10 cellular contexts compared by ENCODE assay signal in the genomic region with DNA sequence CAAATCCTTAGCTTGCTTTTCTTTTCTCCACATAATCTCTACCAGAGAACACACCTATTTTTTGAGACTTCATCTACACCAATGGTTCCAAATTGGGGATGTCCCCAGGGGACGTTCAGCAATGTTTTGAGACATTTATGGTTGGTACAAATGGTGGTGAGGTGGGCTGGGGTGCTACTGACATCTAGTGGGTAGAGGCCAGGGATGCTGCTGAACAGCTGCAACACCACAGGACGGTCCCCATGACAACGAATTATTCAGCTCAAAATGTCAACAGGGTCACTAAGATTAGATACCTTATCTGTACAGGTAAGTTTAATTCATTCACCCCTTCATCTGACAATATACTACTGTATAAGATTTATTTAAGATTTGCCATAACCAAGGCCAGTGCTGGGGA. TPM values are rescaled to one million over a fixed set of nuclear protein-coding genes. Genes with fewer than 3 reads are reported as not detected.
DNase-seq lines count a peak whose midpoint lies in the region; ATAC-seq lines count a peak whose summit lies in the region.
"Had no signal": no experiment of that assay in that cellular context is flagged by ENCODE, and none has a peak within 500 bp of the region (broad histone marks: within the 10 kb centered on the region; RNA-seq: fewer than 3 reads in every experiment).

No MANE protein-coding gene starts in this region.

- H2BK5ac ChIP-seq in mesenchymal stem cell (ENCODE audit: low read depth, low read length, poor library complexity, severe bottlenecking): no peak overlapping the region

- 25% methylated on average over 1 of the region's 3 CpGs for WGBS in mesenchymal stem cell

- H3K18ac ChIP-seq in mesenchymal stem cell (ENCODE audit: low read depth in 1 of 2, low read length in 2 of 2): no peak overlapping the region

- no peak overlapping the region for H2BK15ac ChIP-seq in mesenchymal stem cell (ENCODE audit: low read depth, poor library complexity, severe bottlenecking)

- no peak overlapping the region for H2AK5ac ChIP-seq in mesenchymal stem cell (ENCODE audit: low read length, severe bottlenecking)

- no peak overlapping the region for H2AFZ ChIP-seq in mesenchymal stem cell (ENCODE audit: low read depth, low read length)

- no peaks in the 10 kb centered on the region for H3K4me1 ChIP-seq in mesenchymal stem cell (ENCODE audit: control insufficient read depth, insufficient read depth, low read depth, low read length)

- H3K36me3 Mint-ChIP-seq in activated naive CD8-positive, alpha-beta T cell treated with anti-CD3 and anti-CD28 coated beads, Interleukin-2, amount 50 U/mL, for 24 hours (ENCODE audit: low read depth): peaks cover 54% of the 10 kb centered on the region

- H3K27ac Mint-ChIP-seq in activated naive CD8-positive, alpha-beta T cell treated with anti-CD3 and anti-CD28 coated beads, Interleukin-2, amount 50 U/mL, for 24 hours: no peak overlapping the region

- ATAC-seq in HG03520 (IDR thresholded peaks at IDR 0.05; ENCODE audit: unreplicated experiment): peak; percentile 50
- peak; percentile 71 for ATAC-seq in activated naive CD8-positive, alpha-beta T cell treated with anti-CD3 and anti-CD28 coated beads, Interleukin-2, amount 50 U/mL, for 24 hours
- ATAC-seq in GM21526 (IDR thresholded peaks at IDR 0.05; ENCODE audit: low FRiP score, unreplicated experiment): no peak
- ATAC-seq in HG02840 (IDR thresholded peaks at IDR 0.05; ENCODE audit: low FRiP score, unreplicated experiment): no peak

- H3K36me3 ChIP-seq in mesenchymal stem cell (ENCODE audit: control insufficient read depth in 1 of 2, insufficient read depth in 2 of 2, low read depth in 1 of 2, low read length in 2 of 2): peaks cover 10 to 61% of the 10 kb centered on the region in 2 experiments

- no peak overlapping the region for H3K14ac ChIP-seq in mesenchymal stem cell (ENCODE audit: low read length in 2 of 2)

- H4K91ac ChIP-seq in mesenchymal stem cell (ENCODE audit: low read length): no peak overlapping the region

- H3K9me3 ChIP-seq in mesenchymal stem cell (ENCODE audit: control insufficient read depth, low read length): peaks cover 9% of the 10 kb centered on the region

- no peak overlapping the region for H3K23ac ChIP-seq in mesenchymal stem cell (ENCODE audit: low read length in 2 of 2)

- no peak overlapping the region for H3K4ac ChIP-seq in mesenchymal stem cell (ENCODE audit: low read depth in 1 of 2, low read length in 2 of 2)

- no peak overlapping the region for H3K27ac ChIP-seq in mesenchymal stem cell (ENCODE audit: low read length, poor library complexity, severe bottlenecking)

- peak; percentile 12 for DNase-seq in Daoy (ENCODE audit: low read depth)
- DNase-seq in activated naive CD8-positive, alpha-beta T cell treated with anti-CD3 and anti-CD28 coated beads, Interleukin-2, amount 50 U/mL, for 24 hours: peak; percentile 11
- peak; percentile 5 for DNase-seq in mesenchymal stem cell
- DNase-seq in activated CD8-positive, alpha-beta memory T cell treated with anti-CD3 and anti-CD28 coated beads, Interleukin-2, amount 50 U/mL, for 48 hours: no peak
- no peak for DNase-seq in SIG-M5 (lab: John Stamatoyannopoulos, UW)
- DNase-seq: activated naive CD4-positive, alpha-beta T cell treated with anti-CD3 and anti-CD28 coated beads, Interleukin-2, amount 50 U/mL, for 16 hours; NCI-H187 had no signal

- H2BK12ac ChIP-seq in mesenchymal stem cell (ENCODE audit: low read length in 2 of 2): peak overlapping the region in 1 of 2 experiments; percentile 18

- H3K4me3 Mint-ChIP-seq in activated naive CD8-positive, alpha-beta T cell treated with anti-CD3 and anti-CD28 coated beads, Interleukin-2, amount 50 U/mL, for 24 hours: no peak overlapping the region

- no peak overlapping the region for H4K8ac ChIP-seq in mesenchymal stem cell (ENCODE audit: low read length)

- H3K9ac ChIP-seq in mesenchymal stem cell (ENCODE audit: low read length): peak overlapping the region; percentile 92

- peak overlapping the region in 1 of 2 experiments; percentile 54 for H3K4me3 ChIP-seq in mesenchymal stem cell (ENCODE audit: insufficient read depth in 1 of 2, low read depth in 1 of 2, low read length in 2 of 2)

- no peak overlapping the region for H2BK120ac ChIP-seq in mesenchymal stem cell (ENCODE audit: low read depth, low read length)

- H3K79me1 ChIP-seq in mesenchymal stem cell (replicated peaks; ENCODE audit: low read length, poor library complexity, severe bottlenecking): peaks cover 5% of the 10 kb centered on the region

- no peaks in the 10 kb centered on the region for H3K27me3 Mint-ChIP-seq in activated naive CD8-positive, alpha-beta T cell treated with anti-CD3 and anti-CD28 coated beads, Interleukin-2, amount 50 U/mL, for 24 hours

- no peaks in the 10 kb centered on the region for H3K9me3 Mint-ChIP-seq in activated naive CD8-positive, alpha-beta T cell treated with anti-CD3 and anti-CD28 coated beads, Interleukin-2, amount 50 U/mL, for 24 hours

- H3K27me3 ChIP-seq in mesenchymal stem cell (ENCODE audit: control insufficient read depth in 1 of 2, insufficient read depth in 1 of 2, low read length in 2 of 2): no peaks in the 10 kb centered on the region

- H3K4me2 ChIP-seq in mesenchymal stem cell (ENCODE audit: low read length, poor library complexity, severe bottlenecking): no peak overlapping the region

- peaks cover 2% of the 10 kb centered on the region for H3K4me1 Mint-ChIP-seq in activated naive CD8-positive, alpha-beta T cell treated with anti-CD3 and anti-CD28 coated beads, Interleukin-2, amount 50 U/mL, for 24 hours

RNA-seq across cellular contexts. Expression of a gene that starts 14.4 kb away (rescaled TPM):
- total RNA-seq in Daoy (2014; rRNA removed; shearing (Covaris generic)): 16.5 and 17.4 TPM in 2 replicates
- 10.6 TPM for polyA plus RNA-seq in mesenchymal stem cell (2013, experiment 1 of 2)
- 11.5 TPM for polyA plus RNA-seq in mesenchymal stem cell (2013, experiment 2 of 2)

Comparison
In these comparisons a context has a peak if more than half of its experiments do, and no peak if none do; other contexts are left out.
1. DNase-seq: peak in Daoy (single experiment), activated naive CD8-positive, alpha-beta T cell treated with anti-CD3 and anti-CD28 coated beads, Interleukin-2, amount 50 U/mL, for 24 hours (single experiment) and mesenchymal stem cell (single experiment); none in activated CD8-positive, alpha-beta memory T cell treated with anti-CD3 and anti-CD28 coated beads, Interleukin-2, amount 50 U/mL, for 48 hours (single experiment) and SIG-M5 (single experiment).
2. ATAC-seq: peak in HG03520 (single experiment) and activated naive CD8-positive, alpha-beta T cell treated with anti-CD3 and anti-CD28 coated beads, Interleukin-2, amount 50 U/mL, for 24 hours (single experiment); none in GM21526 (single experiment) and HG02840 (single experiment).